13 cellular contexts compared by ENCODE assay signal in the genomic region with DNA sequence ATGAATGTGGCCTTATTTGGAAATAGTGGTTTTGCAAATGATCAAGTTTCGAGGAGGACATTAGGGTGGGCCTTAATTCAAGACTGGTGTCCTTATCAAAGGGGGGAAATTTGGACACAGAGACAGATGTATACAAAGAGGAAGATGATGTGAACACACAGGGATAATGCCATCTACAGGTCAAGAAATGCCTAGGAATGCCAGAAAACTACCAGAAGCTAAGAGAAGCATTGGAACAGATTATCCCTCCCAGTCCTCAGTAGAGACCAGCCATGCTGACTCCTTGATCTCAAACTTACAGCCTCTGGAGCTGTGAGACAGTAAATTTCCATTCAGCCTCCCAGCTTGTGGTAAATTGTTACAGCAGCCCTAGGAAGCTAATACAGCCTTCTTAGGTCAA.
DNase-seq lines count a peak whose midpoint lies in the region; ATAC-seq and TF ChIP-seq lines count a peak whose summit lies in the region.
"Had no signal": no experiment of that assay in that cellular context is flagged by ENCODE, and none has a peak within 500 bp of the region (broad histone marks: within the 10 kb centered on the region; RNA-seq: fewer than 3 reads in every experiment).

No MANE protein-coding gene starts in this region.

- no peaks in the 10 kb centered on the region for H3K9me3 Mint-ChIP-seq in CD14-positive monocyte
- H3K9me3 Mint-ChIP-seq: activated B cell treated with CpG ODN at 0.5 μM for 24 hours had no signal

- H3F3A ChIP-seq in SK-N-SH (replicated peaks; ENCODE audit: insufficient read depth): no peaks in the 10 kb centered on the region

- CTCF ChIA-PET in SK-N-SH (lab: Yijun Ruan, JAX): interaction anchor here (0.6 to 2.6 kb wide), 5 partner anchors 10 to 31 kb away, joined by 3 to 13 read pairs (median 3); no protein-coding TSS in a partner anchor

- H3K4me3 ChIP-seq in SK-N-SH (ENCODE audit: low read depth in 2 of 2, low read length in 1 of 2): no peak overlapping the region
- no peak overlapping the region for H3K4me3 ChIP-seq in iPS DF 6.9 (ENCODE audit: low read length)
- H3K4me3 ChIP-seq: breast epithelium, lung had no signal

- no peaks in the 10 kb centered on the region for H3K27me3 ChIP-seq in SK-N-SH (ENCODE audit: insufficient read depth)
- H3K27me3 ChIP-seq in iPS DF 6.9 (ENCODE audit: control insufficient read depth, insufficient read depth, low read length): no peaks in the 10 kb centered on the region
- H3K27me3 ChIP-seq: breast epithelium had no signal

- H3K27me3 Mint-ChIP-seq in CD14-positive monocyte (ENCODE audit: low read depth in 3 of 3): no peaks in the 10 kb centered on the region
- H3K27me3 Mint-ChIP-seq: activated B cell treated with CpG ODN at 0.5 μM for 24 hours had no signal

- intact Hi-C loops in CD14-positive monocyte (cut with micrococcal nuclease): no loop called here
- intact Hi-C loops in left ventricle myocardium superior (cut with micrococcal nuclease): no loop called here

- H3K9me3 ChIP-seq in SK-N-SH (no peaks in the 10 kb centered on the region), iPS DF 6.9 (ENCODE audit: control insufficient read depth, insufficient read depth, low read length) (no peaks in the 10 kb centered on the region)
- H3K9me3 ChIP-seq: breast epithelium had no signal

- H3K4me1 ChIP-seq in SK-N-SH (ENCODE audit: control insufficient read depth in 1 of 2, insufficient read depth in 2 of 2, low read depth in 1 of 2, low read length in 1 of 2) (peaks cover 0 to 10% of the 10 kb centered on the region in 2 experiments; a peak in 1 of 4 replicates), iPS DF 6.9 (ENCODE audit: control insufficient read depth, insufficient read depth, low read length) (0 out of 2 replicates have a peak, but pooled peaks cover 2% of the 10 kb centered on the region)
- H3K4me1 ChIP-seq: breast epithelium had no signal

- H3K4me3 Mint-ChIP-seq in CD14-positive monocyte: no peak overlapping the region
- H3K4me3 Mint-ChIP-seq: activated B cell treated with CpG ODN at 0.5 μM for 24 hours had no signal

- no peaks in the 10 kb centered on the region for H3K9me2 ChIP-seq in SK-N-SH

- peaks cover 36% of the 10 kb centered on the region for H3K4me1 Mint-ChIP-seq in CD14-positive monocyte
- H3K4me1 Mint-ChIP-seq: activated B cell treated with CpG ODN at 0.5 μM for 24 hours had no signal

- no peak for TF ChIP-seq EP300 in SK-N-SH (IDR thresholded peaks at IDR 0.05; ENCODE audit: borderline replicate concordance in 1 of 2, low read depth in 1 of 2, low read length in 1 of 2)

- TF ChIP-seq RAD21 in SK-N-SH (IDR thresholded peaks at IDR 0.05; ENCODE audit: low read length): peak; percentile 44

- H3K4me2 ChIP-seq in SK-N-SH: no peak overlapping the region

- no peaks in the 10 kb centered on the region for H3K36me3 Mint-ChIP-seq in CD14-positive monocyte

- H2AFZ ChIP-seq in SK-N-SH (ENCODE audit: low read depth): no peak overlapping the region

- TF ChIP-seq CTCF in CD14-positive monocyte (IDR thresholded peaks at IDR 0.05): peak; percentile 22
- peak; percentile 48 for TF ChIP-seq CTCF in SK-N-SH (IDR thresholded peaks at IDR 0.05)

- H3K27ac ChIP-seq in SK-N-SH (ENCODE audit: low read depth in 2 of 2, low read length in 1 of 2) (no peak overlapping the region), iPS DF 6.9 (ENCODE audit: low read length) (no peak overlapping the region)
- H3K27ac ChIP-seq: breast epithelium had no signal

- H3K79me2 ChIP-seq in SK-N-SH (ENCODE audit: insufficient read depth): no peaks in the 10 kb centered on the region

- no peak overlapping the region for H3K9ac ChIP-seq in SK-N-SH

- no peak overlapping the region for H3K27ac Mint-ChIP-seq in CD14-positive monocyte
- H3K27ac Mint-ChIP-seq: activated B cell treated with CpG ODN at 0.5 μM for 24 hours, progenitor cell of endocrine pancreas had no signal

- H3K36me3 ChIP-seq in SK-N-SH (replicated peaks in 1 of 2; ENCODE audit: control insufficient read depth in 1 of 2, insufficient read depth in 2 of 2, low read length in 1 of 2) (no peaks in the 10 kb centered on the region), iPS DF 6.9 (ENCODE audit: control insufficient read depth, insufficient read depth, low read length) (no peaks in the 10 kb centered on the region)
- H3K36me3 ChIP-seq: breast epithelium had no signal

- POLR2A ChIA-PET in SK-N-SH (lab: Yijun Ruan, JAX): no interaction called here

- DNase-seq in CD14-positive monocyte (ENCODE audit: low spot score) (no peak), HCEC 1CT (peak; percentile 9), SK-N-SH (no peak), iPS DF 6.9 (ENCODE audit: low read depth, low spot score) (peak; percentile 7), globus pallidus (ENCODE audit: low spot score) (no peak), left ventricle myocardium superior (no peak), GOT3 (lab: John Stamatoyannopoulos, UW) (no peak)
- DNase-seq: activated B cell treated with CpG ODN at 0.5 μM for 24 hours, NCI-H1092 treated with DMSO at 0.1 percent for 48 hours had no signal

- ATAC-seq in HG02763 (IDR thresholded peaks at IDR 0.05; ENCODE audit: unreplicated experiment) (no peak), left ventricle myocardium superior (no peak)

- no peaks in the 10 kb centered on the region for H4K20me1 ChIP-seq in SK-N-SH (ENCODE audit: insufficient read depth)

- 52% methylated on average over 1 of the region's 1 CpG for WGBS in SK-N-SH (ENCODE audit: low lambda C conversion rate)
- no CpG with 5 or more reads among the region's 1 CpG for WGBS in iPS DF 6.9 (ENCODE audit: insufficient coverage, insufficient read length)

TF ChIP-seq in SK-N-SH, 30 proteins besides CTCF, POLR2A, EP300 and RAD21:
- TF ChIP-seq PBX3 (IDR thresholded peaks at IDR 0.05) (no peak), SMC3 (IDR thresholded peaks at IDR 0.05; ENCODE audit: low read depth, low read length) (peak; percentile 38)
TF ChIP-seq in SK-N-SH: peak in this region for 1.

Comparison
In these comparisons a context has a peak if more than half of its experiments do, and no peak if none do; other contexts are left out.
1. DNase-seq: peak in HCEC 1CT (single experiment) and iPS DF 6.9 (single experiment); none in CD14-positive monocyte (single experiment), SK-N-SH (single experiment), globus pallidus (single experiment), left ventricle myocardium superior (single experiment) and GOT3 (single experiment).